Comparison of ENCODE assay signal across 23 cellular contexts in genomic region chr9:98556511-98556910, GRCh38.
"Had no signal": no experiment of that assay in that cellular context is flagged by ENCODE, and none has a peak within 500 bp of the region (broad histone marks: within the 10 kb centered on the region; RNA-seq: fewer than 3 reads in every experiment).

No MANE protein-coding gene starts in this region.

- H3K4me1 Mint-ChIP-seq: IgD-negative memory B cell had no signal

- H3K36me3 ChIP-seq: SJSA1 had no signal

- H3K4me3 Mint-ChIP-seq: IgD-negative memory B cell had no signal

- DNase-seq: KBM-7, MV-4-11, NCI-H1048, NCI-H1105, NCI-H1417 treated with DMSO at 0.1 percent for 48 hours, NCI-H146, NCI-H1694 treated with DMSO at 0.1 percent for 48 hours, NCI-H1930, NCI-H2081, NCI-H2107, NCI-H226, NCI-H446, NCI-H510A, NCI-H524 treated with DMSO at 0.1 percent for 48 hours, NCI-H69, NCI-H774, Right ventricle myocardium superior, RPMI8226, SIG-M5 had no signal

- H3K36me3 Mint-ChIP-seq: IgD-negative memory B cell had no signal

- H3K27ac Mint-ChIP-seq: IgD-negative memory B cell had no signal

- H3K27me3 ChIP-seq: SJSA1 had no signal

- H3K4me3 ChIP-seq: SJSA1, SK-N-MC had no signal

- H3K9me3 Mint-ChIP-seq: IgD-negative memory B cell had no signal

- H3K9me3 ChIP-seq: SJSA1 had no signal

- H3K27ac ChIP-seq: HL-60, SJSA1, SK-N-MC had no signal
